12 cellular contexts compared by ENCODE assay signal in genomic region chr1:96416690-96417444, GRCh38.
DNase-seq lines count a peak whose midpoint lies in the region; ATAC-seq and TF ChIP-seq lines count a peak whose summit lies in the region.
"Had no signal": no experiment of that assay in that cellular context is flagged by ENCODE, and none has a peak within 500 bp of the region (broad histone marks: within the 10 kb centered on the region; RNA-seq: fewer than 3 reads in every experiment).

No MANE protein-coding gene starts in this region.

- H3K4me3 ChIP-seq in left ventricle myocardium inferior (no peak overlapping the region), tibial artery (no peak overlapping the region)
- H3K4me3 ChIP-seq: A549, SK-N-MC had no signal

- H3K27me3 Mint-ChIP-seq in brain = peaks cover 6% of the 10 kb centered on the region
- no peaks in the 10 kb centered on the region for H3K27me3 Mint-ChIP-seq in activated naive CD4-positive, alpha-beta T cell treated with anti-CD3 and anti-CD28 coated beads for 36 hours (ENCODE audit: low read depth)

- CTCF ChIA-PET in activated naive CD4-positive, alpha-beta T cell treated with anti-CD3 and anti-CD28 coated beads for 36 hours (lab: Charles Lee) = no interaction called here

- H3K27ac ChIP-seq in left ventricle myocardium inferior (replicated peaks) (peak overlapping the region; percentile 64), tibial artery (peak overlapping the region; percentile 47 to 54)
- H3K27ac ChIP-seq: A549, SK-N-MC had no signal

- no peaks in the 10 kb centered on the region for H3K36me3 Mint-ChIP-seq in brain
- no peaks in the 10 kb centered on the region for H3K36me3 Mint-ChIP-seq in activated naive CD4-positive, alpha-beta T cell treated with anti-CD3 and anti-CD28 coated beads for 36 hours (ENCODE audit: low read depth)

- H3K4me3 Mint-ChIP-seq in brain = no peak overlapping the region
- H3K4me3 Mint-ChIP-seq in activated naive CD4-positive, alpha-beta T cell treated with anti-CD3 and anti-CD28 coated beads for 36 hours = no peak overlapping the region

- H3K9me3 Mint-ChIP-seq in brain = no peaks in the 10 kb centered on the region
- peaks cover 2% of the 10 kb centered on the region for H3K9me3 Mint-ChIP-seq in activated naive CD4-positive, alpha-beta T cell treated with anti-CD3 and anti-CD28 coated beads for 36 hours

- peaks cover 18% of the 10 kb centered on the region for H3K4me1 Mint-ChIP-seq in brain
- H3K4me1 Mint-ChIP-seq in activated naive CD4-positive, alpha-beta T cell treated with anti-CD3 and anti-CD28 coated beads for 36 hours (ENCODE audit: low read depth) = no peaks in the 10 kb centered on the region

- ATAC-seq in left cardiac atrium (no peak), HG03095 (IDR thresholded peaks at IDR 0.05; ENCODE audit: unreplicated experiment) (peak; percentile 97)
- ATAC-seq: A549, HCT116 had no signal

- intact Hi-C loops in left ventricle myocardium inferior (cut with micrococcal nuclease) = no loop called here
- intact Hi-C loops in left cardiac atrium (cut with DNase I) = no loop called here
- intact Hi-C loops in tibial artery (cut with DNase I; ENCODE audit: low total_unique reads) = no loop called here
- intact Hi-C loops in activated naive CD4-positive, alpha-beta T cell treated with anti-CD3 and anti-CD28 coated beads for 36 hours (cut with micrococcal nuclease) = no loop called here

- no peak for TF ChIP-seq CTCF in left ventricle myocardium inferior (IDR thresholded peaks at IDR 0.05; ENCODE audit: borderline replicate concordance)
- TF ChIP-seq CTCF in brain (conservative IDR thresholded peaks at IDR 0.05) = no peak
- TF ChIP-seq CTCF in tibial artery (IDR thresholded peaks at IDR 0.05) = no peak

- H3K9me3 ChIP-seq in left ventricle myocardium inferior (replicated peaks) (no peaks in the 10 kb centered on the region), tibial artery (no peaks in the 10 kb centered on the region)
- H3K9me3 ChIP-seq: A549 had no signal

- H3K36me3 ChIP-seq in left ventricle myocardium inferior = no peaks in the 10 kb centered on the region
- H3K36me3 ChIP-seq in tibial artery = no peaks in the 10 kb centered on the region

- H3K27me3 ChIP-seq in left ventricle myocardium inferior (ENCODE audit: low read depth) = no peaks in the 10 kb centered on the region
- H3K27me3 ChIP-seq in tibial artery = no peaks in the 10 kb centered on the region

- H3K27ac Mint-ChIP-seq in brain = peak overlapping the region in 3 of 5 experiments; percentile 23 to 73 (median 71)
- no peak overlapping the region for H3K27ac Mint-ChIP-seq in activated naive CD4-positive, alpha-beta T cell treated with anti-CD3 and anti-CD28 coated beads for 36 hours

- H3K4me1 ChIP-seq in left ventricle myocardium inferior (peaks cover 11% of the 10 kb centered on the region), tibial artery (peaks cover 0 to 18% (median 10%) of the 10 kb centered on the region in 4 donors)
- H3K4me1 ChIP-seq: A549 had no signal

- DNase-seq in left ventricle myocardium inferior = no peak
- no peak for DNase-seq in left cardiac atrium
- DNase-seq in tibial artery = no peak
- DNase-seq in activated naive CD4-positive, alpha-beta T cell treated with anti-CD3 and anti-CD28 coated beads for 36 hours = no peak
- no peak for DNase-seq in pons (ENCODE audit: low spot score)
- DNase-seq in activated naive CD4-positive, alpha-beta T cell treated with anti-CD3 and anti-CD28 coated beads, Interleukin-2, amount 50 U/mL, for 16 hours = no peak
- DNase-seq: midbrain had no signal
